ENCODE assay signal across 9 cellular contexts in the genomic region with DNA sequence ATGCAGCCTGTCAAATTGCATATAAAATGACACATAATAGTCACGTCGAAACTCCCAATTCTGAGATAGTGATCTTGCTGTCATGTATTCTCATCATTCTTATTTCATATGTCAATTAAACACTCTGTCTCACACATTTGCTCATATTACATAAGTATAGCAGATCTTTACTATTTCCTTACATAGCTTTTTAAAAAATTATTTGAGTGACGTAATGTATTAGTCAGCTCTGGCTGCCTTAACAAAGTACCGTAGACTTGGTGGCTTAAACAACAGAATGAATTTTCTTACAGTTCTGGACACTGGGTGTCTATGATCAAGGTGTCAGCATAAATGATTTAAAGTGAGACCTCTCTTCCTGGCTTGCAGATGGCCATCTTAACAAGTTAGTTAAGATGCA.
"Had no signal": no experiment of that assay in that cellular context is flagged by ENCODE, and none has a peak within 500 bp of the region (broad histone marks: within the 10 kb centered on the region; RNA-seq: fewer than 3 reads in every experiment).

No MANE protein-coding gene starts in this region.

- H3K36me3 ChIP-seq: HAP-1 had no signal

- H3K4me3 ChIP-seq: GM23338, HAP-1 had no signal

- DNase-seq: H7, HFFc6, Karpas-422, KBM-7 had no signal

- ATAC-seq: GM23338 had no signal

- H3K4me2 ChIP-seq: GM23338, KMS-11 had no signal

- FAIRE-seq: H1, HTR-8/SVneo had no signal

- H3K4me1 ChIP-seq: HAP-1 had no signal

- H3K9me3 ChIP-seq: HAP-1 had no signal

- H3K9ac ChIP-seq: KMS-11 had no signal

- H3K27ac ChIP-seq: KMS-11 had no signal

- H2AFZ ChIP-seq: GM23338 had no signal
